Comparison of ENCODE assay signal across 8 cellular contexts in genomic region chr10:101060951-101061813, GRCh38. TPM values are rescaled to one million over a fixed set of nuclear protein-coding genes. Genes with fewer than 3 reads are reported as not detected.
DNase-seq lines count a peak whose midpoint lies in the region; ATAC-seq, FAIRE-seq and TF ChIP-seq lines count a peak whose summit lies in the region.

No MANE protein-coding gene starts in this region.

- H3K9me3 Mint-ChIP-seq in WTC11 = no peaks in the 10 kb centered on the region

- H3K27me3 ChIP-seq in HepG2 (ENCODE audit: control insufficient read depth in 1 of 2, insufficient read depth in 2 of 2, low read length in 2 of 2) = no peaks in the 10 kb centered on the region; a peak in 1 of 5 replicates

- peaks cover 47% of the 10 kb centered on the region for H3K4me1 Mint-ChIP-seq in WTC11

- 0 out of 5 replicates have a peak, but pooled peaks cover 0 to 2% of the 10 kb centered on the region in 2 experiments for H3K36me3 ChIP-seq in HepG2 (replicated peaks in 1 of 2; ENCODE audit: control insufficient read depth in 1 of 2, insufficient read depth in 2 of 2, low read length in 2 of 2)

- peak overlapping the region; percentile 98 for H3K27ac Mint-ChIP-seq in WTC11

- no peaks in the 10 kb centered on the region; the same call in 1 of the 2 replicates for H4K20me1 ChIP-seq in HepG2 (ENCODE audit: insufficient read depth, low read length)

- DNase-seq in AG10803 (ENCODE audit: low read depth) = peak; percentile 91
- peak; percentile 78 for DNase-seq in NCI-H2171 (lab: John Stamatoyannopoulos, UW)
- DNase-seq in WTC11 (ENCODE audit: low spot score) = peak; percentile 98
- DNase-seq in cortex of kidney (lab: John Stamatoyannopoulos, UW) = peak; percentile 87
- peak; percentile 90 for DNase-seq in HepG2 (ENCODE audit: low spot score)
- peak; percentile 92 for DNase-seq in stimulated activated CD4-positive, alpha-beta T cell treated with anti-CD3 and anti-CD28 coated beads, Interleukin-4, amount 100 ng/mL, for 1 hour

- H2AFZ ChIP-seq in HepG2 (ENCODE audit: low read length) = peak overlapping the region; percentile 97

- peaks cover 70% of the 10 kb centered on the region for H3K4me1 ChIP-seq in HepG2 (ENCODE audit: insufficient read depth, low read length)

- H3K4me2 ChIP-seq in HepG2 (ENCODE audit: low read depth, low read length) = peak overlapping the region; percentile 99

- H3K27me3 Mint-ChIP-seq in WTC11 (ENCODE audit: low read depth) = peaks cover 47% of the 10 kb centered on the region

- peak overlapping the region; percentile 97 for H3K4me3 Mint-ChIP-seq in WTC11

- H3K9ac ChIP-seq in HepG2 (ENCODE audit: insufficient read depth, low read depth, low read length) = peak overlapping the region; percentile 99

- in situ Hi-C loops in HepG2 (cut with HindIII; ENCODE audit: extremely low pct_ligation_motif_present, low pct_unique_long_range_greater_than_20kb) = no loop called here

- H3K79me2 ChIP-seq in HepG2 (ENCODE audit: insufficient read depth, low read length) = peaks cover 46% of the 10 kb centered on the region

- peak overlapping the region; percentile 100 for H3K4me3 ChIP-seq in AG10803 (ENCODE audit: low read length)
- H3K4me3 ChIP-seq in HepG2 (replicated peaks in 1 of 3; ENCODE audit: insufficient read depth in 1 of 3, low read depth in 2 of 3, low read length in 3 of 3) = peak overlapping the region; percentile 82 to 97 (median 87)

- H3K27ac ChIP-seq in HepG2 (ENCODE audit: extremely low read length, insufficient read depth, low read length) = peak overlapping the region; percentile 99

- TF ChIP-seq EP300 in HepG2 (IDR thresholded peaks at IDR 0.05; ENCODE audit: low read depth in 2 of 2, low read length in 2 of 2) (peak; percentile 58 to 62; a peak in 2 of 4 replicates), HepG2 (CRISPR knock-in tag; IDR thresholded peaks at IDR 0.05; ENCODE audit: borderline replicate concordance) (no peak)

- TF ChIP-seq CTCF in AG10803 (conservative IDR thresholded peaks at IDR 0.05; ENCODE audit: low read length) (no peak), WTC11 (IDR thresholded peaks at IDR 0.05) (no peak), HepG2 (CRISPR knock-in tag; IDR thresholded peaks at IDR 0.05) (peak; percentile 27)

- peak; percentile 59 for TF ChIP-seq RAD21 in HepG2 (CRISPR knock-in tag; IDR thresholded peaks at IDR 0.05)

- H3K9me3 ChIP-seq in HepG2 (ENCODE audit: low read length) = no peaks in the 10 kb centered on the region

- H3K36me3 Mint-ChIP-seq in WTC11 = no peaks in the 10 kb centered on the region

- WGBS in HepG2 (ENCODE audit: low lambda C conversion rate) = 0% methylated on average over 10 of the region's 76 CpGs

- peak in 1 of 2 experiments; percentile 89; a peak in 2 of 4 replicates for TF ChIP-seq POLR2A in HepG2 (IDR thresholded peaks at IDR 0.05; ENCODE audit: insufficient read depth in 1 of 2, low read depth in 2 of 2, low read length in 2 of 2)

- peak; percentile 59 for ATAC-seq in GM18867 (IDR thresholded peaks at IDR 0.05; ENCODE audit: unreplicated experiment)
- ATAC-seq in HG03066 (IDR thresholded peaks at IDR 0.05; ENCODE audit: low read depth, unreplicated experiment) = peak; percentile 49
- ATAC-seq in WTC11 = peak; percentile 73
- ATAC-seq in HepG2 = peak; percentile 62

- FAIRE-seq in HepG2 (lab: Jason Lieb, UNC) = no peak

- intact Hi-C loops in HepG2 (cut with micrococcal nuclease; ENCODE audit: unreplicated experiment) = loop anchor here (1.0 kb wide), 1 partner anchor 7 kb away; no protein-coding TSS in a partner anchor

- POLR2A ChIA-PET in WTC11 (lab: Charles Lee) = interaction anchor here (0.6 to 1.6 kb wide), 10 partner anchors 11 to 1585 kb away, joined by 3 to 8 read pairs (median 4); partner anchors contain the start of gene PDZD7
- POLR2A ChIA-PET in HepG2 (lab: Yijun Ruan, JAX) = interaction anchor here (0.6 to 9.0 kb wide), 18 partner anchors 8 to 507 kb away, joined by 3 to 141 read pairs (median 6); partner anchors contain the start of genes BTRC, PDZD7, SEMA4G and SFXN3

- CTCF ChIA-PET in WTC11 (lab: Charles Lee) (interaction anchor here (0.6 to 15.0 kb wide), 29 partner anchors 8 to 378 kb away, joined by 3 to 405 read pairs (median 4); partner anchors contain the start of genes PDZD7, SEMA4G and SFXN3), HepG2 (lab: Yijun Ruan, JAX; ENCODE audit: low intra/inter-chr PET ratio, low total read pairs) (interaction anchor here (1.9 to 2.5 kb wide), 2 partner anchors 20 to 81 kb away, joined by 7 to 11 read pairs; no protein-coding TSS in a partner anchor)

- BruUV-seq in HepG2 (replicated peaks; lab: Mats Ljungman, UMichigan) = no TSS peak

RNA-seq across cellular contexts. Expression of gene KAZALD1, which starts 0.6 kb away (rescaled TPM):
- 9.6 to 19.2 TPM (median 10.2 TPM) in 3 replicates for total RNA-seq in WTC11 (2021)
- 18.0 and 27.7 TPM in 2 replicates for total RNA-seq in HepG2 (2016; rRNA removed; fragmentation: Illumina TruSeq; extraction: Trizol)
- total RNA-seq in HepG2 (2016; cell fraction: cytosol; rRNA removed; fragmentation: Illumina TruSeq; extraction: Trizol; ENCODE audit: low read depth) = 8.5 and 8.9 TPM in 2 replicates
- 14.9 and 26.2 TPM in 2 replicates for total RNA-seq in HepG2 (2016; cell fraction: insoluble cytoplasmic fraction; rRNA removed; fragmentation: Illumina TruSeq; extraction: Trizol)
- total RNA-seq in HepG2 (2016; cell fraction: membrane; rRNA removed; fragmentation: Illumina TruSeq; extraction: Trizol) = 21.1 and 23.2 TPM in 2 replicates
- 32.0 and 35.5 TPM in 2 replicates for total RNA-seq in HepG2 (2016; cell fraction: nucleus; rRNA removed; fragmentation: Illumina TruSeq; extraction: Trizol)
- 16.7 and 16.8 TPM in 2 replicates for polyA plus RNA-seq in HepG2 (2011; rRNA removed)
- polyA plus RNA-seq in HepG2 (2011; cell fraction: cytosol; rRNA removed) = 12.0 and 21.9 TPM in 2 replicates
- 46.9 and 60.7 TPM in 2 replicates for polyA plus RNA-seq in HepG2 (2011; cell fraction: nucleus; rRNA removed)
- 10.6 and 15.7 TPM in 2 replicates for polyA plus RNA-seq in HepG2 (2012)
- polyA plus RNA-seq in HepG2 (2016; cell fraction: cytosol; fragmentation: Illumina TruSeq; extraction: Trizol; ENCODE audit: low read depth) = 6.1 and 8.0 TPM in 2 replicates
- polyA plus RNA-seq in HepG2 (2016; cell fraction: insoluble cytoplasmic fraction; fragmentation: Illumina TruSeq; extraction: Trizol; ENCODE audit: low read depth) = 14.9 and 20.6 TPM in 2 replicates
- polyA plus RNA-seq in HepG2 (2016; cell fraction: membrane; fragmentation: Illumina TruSeq; extraction: Trizol; ENCODE audit: low read depth) = 16.2 and 17.5 TPM in 2 replicates
- 52.2 and 57.1 TPM in 2 replicates for polyA plus RNA-seq in HepG2 (2016; cell fraction: nucleus; fragmentation: Illumina TruSeq; extraction: Trizol; ENCODE audit: insufficient read depth, low read depth)
- polyA minus RNA-seq in HepG2 (2011; rRNA and poly(A)+ RNA removed; ENCODE audit: low replicate concordance) = 32.5 and 65.2 TPM in 2 replicates
- 8.6 and 15.6 TPM in 2 replicates for polyA minus RNA-seq in HepG2 (2011; cell fraction: cytosol; rRNA and poly(A)+ RNA removed)
- polyA minus RNA-seq in HepG2 (2011; cell fraction: nucleus; rRNA and poly(A)+ RNA removed) = 36.6 and 46.4 TPM in 2 replicates

RNA-seq across cellular contexts. Expression of gene SFXN3, which starts 30.1 kb away (rescaled TPM):
- total RNA-seq in WTC11 (2021) (2.5 to 5.6 TPM (median 3.2 TPM) in 3 replicates), HepG2 (2016; rRNA removed; fragmentation: Illumina TruSeq; extraction: Trizol) (11.9 and 16.8 TPM in 2 replicates)
- 2.4 and 4.1 TPM in 2 replicates for total RNA-seq in HepG2 (2016; cell fraction: cytosol; rRNA removed; fragmentation: Illumina TruSeq; extraction: Trizol; ENCODE audit: low read depth)
- 10.6 and 15.0 TPM in 2 replicates for total RNA-seq in HepG2 (2016; cell fraction: insoluble cytoplasmic fraction; rRNA removed; fragmentation: Illumina TruSeq; extraction: Trizol)
- total RNA-seq in HepG2 (2016; cell fraction: membrane; rRNA removed; fragmentation: Illumina TruSeq; extraction: Trizol) = 9.3 and 10.0 TPM in 2 replicates
- 18.9 and 21.6 TPM in 2 replicates for total RNA-seq in HepG2 (2016; cell fraction: nucleus; rRNA removed; fragmentation: Illumina TruSeq; extraction: Trizol)
- 71.5 and 86.1 TPM in 2 replicates for polyA plus RNA-seq in HepG2 (2011; rRNA removed)
- polyA plus RNA-seq in HepG2 (2011; cell fraction: cytosol; rRNA removed) = 38.5 and 39.6 TPM in 2 replicates
- 337 and 354 TPM in 2 replicates for polyA plus RNA-seq in HepG2 (2011; cell fraction: nucleus; rRNA removed)
- 24.0 and 38.4 TPM in 2 replicates for polyA plus RNA-seq in HepG2 (2012)
- polyA plus RNA-seq in HepG2 (2016; cell fraction: cytosol; fragmentation: Illumina TruSeq; extraction: Trizol; ENCODE audit: low read depth) = 3.0 and 4.5 TPM in 2 replicates
- polyA plus RNA-seq in HepG2 (2016; cell fraction: insoluble cytoplasmic fraction; fragmentation: Illumina TruSeq; extraction: Trizol; ENCODE audit: low read depth) = 14.7 and 15.8 TPM in 2 replicates
- polyA plus RNA-seq in HepG2 (2016; cell fraction: membrane; fragmentation: Illumina TruSeq; extraction: Trizol; ENCODE audit: low read depth) = 9.2 and 10.1 TPM in 2 replicates
- 49.5 and 57.7 TPM in 2 replicates for polyA plus RNA-seq in HepG2 (2016; cell fraction: nucleus; fragmentation: Illumina TruSeq; extraction: Trizol; ENCODE audit: insufficient read depth, low read depth)
- polyA minus RNA-seq in HepG2 (2011; rRNA and poly(A)+ RNA removed; ENCODE audit: low replicate concordance) = 78.6 and 219 TPM in 2 replicates
- polyA minus RNA-seq in HepG2 (2011; cell fraction: cytosol; rRNA and poly(A)+ RNA removed) = 20.9 and 30.7 TPM in 2 replicates
- 46.2 and 58.2 TPM in 2 replicates for polyA minus RNA-seq in HepG2 (2011; cell fraction: nucleus; rRNA and poly(A)+ RNA removed)

RNA-seq across cellular contexts. Expression of gene PDZD7, which starts 30.3 kb away (rescaled TPM):
- 1.9 to 2.7 TPM (median 2.6 TPM) in 3 replicates for total RNA-seq in WTC11 (2021)
- total RNA-seq in HepG2 (2016; rRNA removed; fragmentation: Illumina TruSeq; extraction: Trizol) = 0.60 and 0.73 TPM in 2 replicates
- 0.51 and 0.62 TPM in 2 replicates for total RNA-seq in HepG2 (2016; cell fraction: cytosol; rRNA removed; fragmentation: Illumina TruSeq; extraction: Trizol; ENCODE audit: low read depth)
- 0.42 and 1.1 TPM in 2 replicates for total RNA-seq in HepG2 (2016; cell fraction: insoluble cytoplasmic fraction; rRNA removed; fragmentation: Illumina TruSeq; extraction: Trizol)
- 0.40 and 0.65 TPM in 2 replicates for total RNA-seq in HepG2 (2016; cell fraction: membrane; rRNA removed; fragmentation: Illumina TruSeq; extraction: Trizol)
- 1.1 and 1.3 TPM in 2 replicates for total RNA-seq in HepG2 (2016; cell fraction: nucleus; rRNA removed; fragmentation: Illumina TruSeq; extraction: Trizol)
- 0.58 and 0.78 TPM in 2 replicates for polyA plus RNA-seq in HepG2 (2011; rRNA removed)
- polyA plus RNA-seq in HepG2 (2011; cell fraction: cytosol; rRNA removed) = 0.42 TPM in 2 replicates
- polyA plus RNA-seq in HepG2 (2011; cell fraction: nucleus; rRNA removed) = 3.9 and 4.2 TPM in 2 replicates
- polyA plus RNA-seq in HepG2 (2012) = 1.4 and 1.9 TPM in 2 replicates
- polyA plus RNA-seq in HepG2 (2016; cell fraction: cytosol; fragmentation: Illumina TruSeq; extraction: Trizol; ENCODE audit: low read depth) = 0.14 and 0.16 TPM in 2 replicates
- polyA plus RNA-seq in HepG2 (2016; cell fraction: insoluble cytoplasmic fraction; fragmentation: Illumina TruSeq; extraction: Trizol; ENCODE audit: low read depth) = 0.49 and 0.68 TPM in 2 replicates
- 0.29 and 0.30 TPM in 2 replicates for polyA plus RNA-seq in HepG2 (2016; cell fraction: membrane; fragmentation: Illumina TruSeq; extraction: Trizol; ENCODE audit: low read depth)
- 1.2 and 1.4 TPM in 2 replicates for polyA plus RNA-seq in HepG2 (2016; cell fraction: nucleus; fragmentation: Illumina TruSeq; extraction: Trizol; ENCODE audit: insufficient read depth, low read depth)
- polyA minus RNA-seq in HepG2 (2011; rRNA and poly(A)+ RNA removed; ENCODE audit: low replicate concordance) = 1.4 and 3.3 TPM in 2 replicates
- 0.49 TPM in 1 of 2 replicates, not detected in the other for polyA minus RNA-seq in HepG2 (2011; cell fraction: cytosol; rRNA and poly(A)+ RNA removed)
- polyA minus RNA-seq in HepG2 (2011; cell fraction: nucleus; rRNA and poly(A)+ RNA removed) = 1.2 and 1.3 TPM in 2 replicates

Comparison
In these comparisons a context has a peak if more than half of its experiments do, and no peak if none do; other contexts are left out.
1. Peak in every context shown above with its lines: DNase-seq, ATAC-seq, H3K4me3 ChIP-seq and H3K27ac ChIP-seq.